ENCODE assay signal across 8 cellular contexts in genomic region chr1:235999259-235999925, GRCh38.
A peak's percentile ranks its signal among the peaks of the same experiment; 100 is the strongest.
DNase-seq lines count a peak whose midpoint lies in the region; ATAC-seq and TF ChIP-seq lines count a peak whose summit lies in the region.

No MANE protein-coding gene starts in this region.

- ATAC-seq in GM19455 (IDR thresholded peaks at IDR 0.05; ENCODE audit: unreplicated experiment), result peak; percentile 75
- peak; percentile 54 for ATAC-seq in HG03558 (IDR thresholded peaks at IDR 0.05; ENCODE audit: extremely low read depth, unreplicated experiment)

- WGBS in esophagus squamous epithelium, 2 donors, result 48 to 61% methylated on average over 8 of the region's 8 CpGs
- 63% methylated on average over 8 of the region's 8 CpGs for WGBS in prostate gland

- H3K27ac ChIP-seq in esophagus squamous epithelium (peak overlapping the region; percentile 4 to 74 (median 51)), prostate gland (no peak overlapping the region)

- H3K27me3 ChIP-seq in esophagus squamous epithelium (no peaks in the 10 kb centered on the region), H7 (ENCODE audit: control insufficient read depth, insufficient read depth, low read length) (no peaks in the 10 kb centered on the region), prostate gland (replicated peaks; ENCODE audit: insufficient read depth) (no peaks in the 10 kb centered on the region)

- H3K9me3 ChIP-seq in esophagus squamous epithelium (no peaks in the 10 kb centered on the region), prostate gland (no peaks in the 10 kb centered on the region)

- TF ChIP-seq CTCF in AG09319 (IDR thresholded peaks at IDR 0.05; ENCODE audit: low read depth, low read length), result no peak
- no peak for TF ChIP-seq CTCF in esophagus squamous epithelium (IDR thresholded peaks at IDR 0.05)
- no peak for TF ChIP-seq CTCF in prostate gland (IDR thresholded peaks at IDR 0.05)

- no peak overlapping the region for H3K4me3 ChIP-seq in esophagus squamous epithelium
- H3K4me3 ChIP-seq in H7 (ENCODE audit: insufficient read depth, low read depth, low read length), result no peak overlapping the region
- no peak overlapping the region for H3K4me3 ChIP-seq in prostate gland

- DNase-seq in AG09319 (ENCODE audit: extremely low read depth, low read depth) (peak; percentile 31), esophagus squamous epithelium (lab: John Stamatoyannopoulos, UW) (no peak), H7 (no peak), prostate gland (ENCODE audit: low spot score) (no peak)
- peak; percentile 57 to 73 for DNase-seq in activated CD4-positive, alpha-beta T cell treated with anti-CD3 and anti-CD28 coated beads, Interleukin-2, amount 50 U/mL, for 48 hours
- DNase-seq in stimulated activated CD4-positive, alpha-beta T cell treated with anti-CD3 and anti-CD28 coated beads, Interleukin-1b, Interleukin-23, amount 100 ng/mL, for 1 hour (ENCODE audit: low read depth in 2 of 2), result peak; percentile 36 to 46

- intact Hi-C loops in esophagus squamous epithelium (cut with DNase I) (no loop called here), prostate gland (cut with DNase I) (no loop called here)

- H3K4me1 ChIP-seq in esophagus squamous epithelium (peaks cover 0 to 31% (median 8%) of the 10 kb centered on the region in 3 donors), prostate gland (replicated peaks) (no peaks in the 10 kb centered on the region)

- TF ChIP-seq POLR2A in esophagus squamous epithelium (IDR thresholded peaks at IDR 0.05), result no peak
- no peak for TF ChIP-seq POLR2A in prostate gland (IDR thresholded peaks at IDR 0.05)

- H3K36me3 ChIP-seq in esophagus squamous epithelium, result peaks cover 0 to 23% (median 0%) of the 10 kb centered on the region in 3 donors
- no peaks in the 10 kb centered on the region for H3K36me3 ChIP-seq in H7 (replicated peaks; ENCODE audit: control insufficient read depth, insufficient read depth, low read length)
- no peaks in the 10 kb centered on the region for H3K36me3 ChIP-seq in prostate gland

Comparison
In these comparisons a context has a peak if more than half of its experiments do, and no peak if none do; other contexts are left out.
1. DNase-seq: peak in AG09319 (single experiment), activated CD4-positive, alpha-beta T cell treated with anti-CD3 and anti-CD28 coated beads, Interleukin-2, amount 50 U/mL, for 48 hours (2 of 2) and stimulated activated CD4-positive, alpha-beta T cell treated with anti-CD3 and anti-CD28 coated beads, Interleukin-1b, Interleukin-23, amount 100 ng/mL, for 1 hour (2 of 2); none in esophagus squamous epithelium (single experiment), H7 (single experiment) and prostate gland (single experiment).
2. H3K27ac ChIP-seq: peak in esophagus squamous epithelium (4 of 4); none in prostate gland (0 of 2).